14 cellular contexts compared by ENCODE assay signal in genomic region chr6:68891419-68891818, GRCh38.
A peak's percentile ranks its signal among the peaks of the same experiment; 100 is the strongest.
DNase-seq lines count a peak whose midpoint lies in the region; ATAC-seq and TF ChIP-seq lines count a peak whose summit lies in the region.
"Had no signal": no experiment of that assay in that cellular context is flagged by ENCODE, and none has a peak within 500 bp of the region (broad histone marks: within the 10 kb centered on the region; RNA-seq: fewer than 3 reads in every experiment).

No MANE protein-coding gene starts in this region.

- in situ Hi-C loops in brain microvascular endothelial cell (cut with HindIII; ENCODE audit: low pct_ligation_motif_present, low sequenced_read_pairs), result no loop called here

- H3K27me3 ChIP-seq in brain microvascular endothelial cell (replicated peaks), result no peaks in the 10 kb centered on the region

- no peak overlapping the region for H3K4me3 ChIP-seq in skeletal muscle cell (ENCODE audit: low read depth, low read length)
- no peak overlapping the region for H3K4me3 ChIP-seq in brain microvascular endothelial cell (ENCODE audit: low read depth, low read length)

- H3K27ac ChIP-seq in brain microvascular endothelial cell, result no peak overlapping the region
- H3K27ac ChIP-seq: C4-2B, HL-60 had no signal

- TF ChIP-seq CTCF in brain microvascular endothelial cell (IDR thresholded peaks at IDR 0.05; ENCODE audit: low read depth, low read length, missing control alignments), result no peak

- no peak for ATAC-seq in GM21423 (IDR thresholded peaks at IDR 0.05; ENCODE audit: unreplicated experiment)
- ATAC-seq: PC-3 had no signal

- DNase-seq in HT1080 (ENCODE audit: low read depth) (peak; percentile 21), astrocyte of the hippocampus (ENCODE audit: low read depth, low spot score) (peak; percentile 1), iris pigment epithelial cell (ENCODE audit: low read depth) (peak; percentile 0), skeletal muscle cell (ENCODE audit: low read depth) (peak; percentile 1), brain microvascular endothelial cell (no peak), NCI-H1694 (lab: John Stamatoyannopoulos, UW) (no peak)
- DNase-seq: H9, NCI-H187 treated with DMSO at 0.1 percent for 48 hours, NCI-H2171 treated with DMSO at 0.1 percent for 48 hours, NCI-H446 treated with DMSO at 0.1 percent for 48 hours, PC-3 had no signal

- H3K36me3 ChIP-seq in brain microvascular endothelial cell (replicated peaks), result no peaks in the 10 kb centered on the region

Comparison
In these comparisons a context has a peak if more than half of its experiments do, and no peak if none do; other contexts are left out.
1. DNase-seq: peak in HT1080 (single experiment), astrocyte of the hippocampus (single experiment), iris pigment epithelial cell (single experiment) and skeletal muscle cell (single experiment); none in brain microvascular endothelial cell (single experiment) and NCI-H1694 (single experiment).